Comparison of ENCODE assay signal across 10 cellular contexts in genomic region chr17:4999429-5000093, GRCh38. TPM values are rescaled to one million over a fixed set of nuclear protein-coding genes. Genes with fewer than 3 reads are reported as not detected.
A peak's percentile ranks its signal among the peaks of the same experiment; 100 is the strongest.
DNase-seq lines count a peak whose midpoint lies in the region; ATAC-seq, FAIRE-seq and TF ChIP-seq lines count a peak whose summit lies in the region.
"Had no signal": no experiment of that assay in that cellular context is flagged by ENCODE, and none has a peak within 500 bp of the region (broad histone marks: within the 10 kb centered on the region; RNA-seq: fewer than 3 reads in every experiment).

No MANE protein-coding gene starts in this region.

- H2BK120ac ChIP-seq in IMR-90 (ENCODE audit: low read depth, low read length) = no peak overlapping the region

- CTCF ChIA-PET in A549 (lab: Yijun Ruan, JAX) (interaction anchor here (1.1 to 4.3 kb wide), 6 partner anchors 12 to 62 kb away, joined by 3 to 18 read pairs (median 8); partner anchors contain the start of genes CAMTA2 and SPAG7), IMR-90 (lab: Yijun Ruan, JAX) (no interaction called here)

- peaks cover 37% of the 10 kb centered on the region for H3K36me3 ChIP-seq in IMR-90 (ENCODE audit: control insufficient read depth, insufficient read depth, low read length)
- H3K36me3 ChIP-seq in mucosa of stomach (ENCODE audit: control insufficient read depth, insufficient read depth, low read length) = peaks cover 17% of the 10 kb centered on the region
- peaks cover 0 to 38% of the 10 kb centered on the region in 2 donors for H3K36me3 ChIP-seq in adrenal gland (replicated peaks in 1 of 2)

- no peak for TF ChIP-seq EP300 in A549 (IDR thresholded peaks at IDR 0.05)

- no peak overlapping the region; the same call in 1 of the 2 replicates for H3K56ac ChIP-seq in IMR-90 (ENCODE audit: extremely low read depth, insufficient read depth, low read length)

- H3K27me3 ChIP-seq in IMR-90 (ENCODE audit: control insufficient read depth, insufficient read depth, low read length) (no peaks in the 10 kb centered on the region), mucosa of stomach (ENCODE audit: control insufficient read depth, insufficient read depth, low read length) (no peaks in the 10 kb centered on the region), adrenal gland (no peaks in the 10 kb centered on the region)

- H2BK20ac ChIP-seq in IMR-90 (ENCODE audit: low read depth, low read length) = no peak overlapping the region

- no peak overlapping the region for H3K18ac ChIP-seq in IMR-90 (ENCODE audit: low read depth, low read length)

- H2AK9ac ChIP-seq in IMR-90 (replicated peaks; ENCODE audit: low read depth, low read length, poor library complexity) = peak overlapping the region; percentile 97

- H3K4ac ChIP-seq in IMR-90 (ENCODE audit: low read depth, low read length) = peak overlapping the region; percentile 27

- no peak overlapping the region for H4K5ac ChIP-seq in IMR-90 (ENCODE audit: low read depth, low read length)

- dilution Hi-C loops in IMR-90 (cut with HindIII; ENCODE audit: low sequenced_read_pairs, unreplicated experiment) = no loop called here

- peak overlapping the region; percentile 78 for H3K23ac ChIP-seq in IMR-90 (ENCODE audit: low read depth, low read length)

- H3K4me3 ChIP-seq in A549 (peak overlapping the region; percentile 95), IMR-90 (ENCODE audit: insufficient read depth, low read depth, low read length) (peak overlapping the region; percentile 8; the same call in 1 of the 2 replicates), coronary artery (peak overlapping the region; percentile 99), mucosa of stomach (ENCODE audit: low read length) (peak overlapping the region; percentile 90), adrenal gland (peak overlapping the region in 1 of 4 donors; percentile 64)

- in situ Hi-C loops in IMR-90 (cut with MboI; ENCODE audit: low sequenced_read_pairs) = no loop called here

- H3K4me1 ChIP-seq in A549 (peaks cover 26% of the 10 kb centered on the region), IMR-90 (ENCODE audit: control insufficient read depth, insufficient read depth, low read length) (peaks cover 21% of the 10 kb centered on the region), mucosa of stomach (ENCODE audit: control insufficient read depth, insufficient read depth, low read length) (peaks cover 27% of the 10 kb centered on the region), adrenal gland (replicated peaks in 1 of 2) (peaks cover 24 to 26% of the 10 kb centered on the region in 2 donors)

- peaks cover 28 to 53% of the 10 kb centered on the region in 2 experiments for H3K79me1 ChIP-seq in IMR-90 (ENCODE audit: low read depth in 1 of 2, low read length in 2 of 2)

- TF ChIP-seq RAD21 in A549 (conservative IDR thresholded peaks at IDR 0.05 in 1 of 2, IDR thresholded peaks at IDR 0.05 in 1 of 2) (no peak), IMR-90 (IDR thresholded peaks at IDR 0.05; ENCODE audit: low read length) (no peak)

- H3K27ac ChIP-seq in A549 (peak overlapping the region; percentile 87 to 91), IMR-90 (ENCODE audit: insufficient read depth, low read length) (peak overlapping the region; percentile 76; the same call in 1 of the 2 replicates), coronary artery (peak overlapping the region; percentile 83 to 90), adrenal gland (no peak overlapping the region)
- H3K27ac ChIP-seq: HL-60 had no signal

- 75% methylated on average over 12 of the region's 12 CpGs for WGBS in A549 (ENCODE audit: missing lambda C conversion rate)
- WGBS in IMR-90 (ENCODE audit: extremely low coverage in 2 of 2, insufficient read length in 1 of 2), 2 experiments = 85% methylated on average over 5 of the region's 12 CpGs; no CpG with 5 or more reads in 1 of the 2 experiments
- WGBS in adrenal gland, 4 donors = 74 to 76% (median 75%) methylated on average over 12 of the region's 12 CpGs

- H2BK5ac ChIP-seq in IMR-90 (ENCODE audit: low read depth, low read length, poor library complexity, severe bottlenecking) = peak overlapping the region; percentile 39

- no peak overlapping the region for H4K91ac ChIP-seq in IMR-90 (ENCODE audit: insufficient read depth, low read depth, low read length)

- peak overlapping the region; percentile 88; the same call in 1 of the 2 replicates for H3K14ac ChIP-seq in IMR-90 (replicated peaks; ENCODE audit: low read depth, low read length)

- H3K4me2 ChIP-seq in A549 (peak overlapping the region; percentile 89), IMR-90 (ENCODE audit: low read depth, low read length) (peak overlapping the region; percentile 96)

- H4K8ac ChIP-seq in IMR-90 (ENCODE audit: low read depth in 2 of 2, low read length in 2 of 2) = no peak overlapping the region

- H3K9me3 ChIP-seq in A549 (no peaks in the 10 kb centered on the region), IMR-90 (ENCODE audit: control insufficient read depth, insufficient read depth, low read length) (no peaks in the 10 kb centered on the region), mucosa of stomach (ENCODE audit: control insufficient read depth, low read length) (no peaks in the 10 kb centered on the region), adrenal gland (replicated peaks in 1 of 3) (no peaks in the 10 kb centered on the region)

- H3K9me1 ChIP-seq in IMR-90 (ENCODE audit: insufficient read depth, low read length) = peaks cover 18% of the 10 kb centered on the region

- TF ChIP-seq CTCF in A549 (IDR thresholded peaks at IDR 0.05) = no peak
- TF ChIP-seq CTCF in IMR-90 (conservative IDR thresholded peaks at IDR 0.05; ENCODE audit: low read depth, low read length) = no peak
- TF ChIP-seq CTCF in coronary artery (IDR thresholded peaks at IDR 0.05) = no peak
- TF ChIP-seq CTCF in adrenal gland (IDR thresholded peaks at IDR 0.05) = no peak

- no peak overlapping the region for H2AFZ ChIP-seq in IMR-90 (replicated peaks; ENCODE audit: low read length, poor library complexity)

- FAIRE-seq in A549 (lab: Jason Lieb, UNC) = no peak
- FAIRE-seq: G401.6 had no signal

- peaks cover 26% of the 10 kb centered on the region for H4K20me1 ChIP-seq in IMR-90 (ENCODE audit: insufficient read depth, low read length)

- no peak for ATAC-seq in A549
- ATAC-seq in IMR-90 (ENCODE audit: low read depth) = no peak
- no peak for ATAC-seq in HG03432 (IDR thresholded peaks at IDR 0.05; ENCODE audit: unreplicated experiment)

- no peak overlapping the region for H2BK15ac ChIP-seq in IMR-90 (ENCODE audit: low read depth, low read length)

- TSS peak; percentile 39 for BruUV-seq in IMR-90 (replicated peaks; lab: Mats Ljungman, UMichigan)

- POLR2A ChIA-PET in A549 (lab: Yijun Ruan, JAX) = no interaction called here
- POLR2A ChIA-PET in IMR-90 (lab: Charles Lee; ENCODE audit: unreplicated experiment) = interaction anchor here (0.6 kb wide), 1 partner anchor 10 kb away, joined by 3 read pairs; no protein-coding TSS in a partner anchor

- no peak for TF ChIP-seq POLR2A in A549 (IDR thresholded peaks at IDR 0.05; ENCODE audit: low read length)
- TF ChIP-seq POLR2A in IMR-90 (IDR thresholded peaks at IDR 0.05; ENCODE audit: low read depth, low read length) = no peak
- no peak for TF ChIP-seq POLR2A in adrenal gland (IDR thresholded peaks at IDR 0.05)

- peak overlapping the region; percentile 89 for H3K9ac ChIP-seq in IMR-90 (ENCODE audit: low read depth, low read length)
- H3K9ac ChIP-seq in mucosa of stomach (ENCODE audit: low read length) = peak overlapping the region; percentile 87

- DNase-seq in A549 (ENCODE audit: low read depth in 1 of 2, low spot score in 1 of 2) = no peak
- no peak for DNase-seq in IMR-90
- DNase-seq in coronary artery (ENCODE audit: low spot score) = peak; percentile 54
- no peak for DNase-seq in GM19240 (ENCODE audit: insufficient read length, low spot score)
- DNase-seq in adrenal gland = no peak
- DNase-seq in inferior parietal cortex (ENCODE audit: extremely low spot score) = no peak

- peak overlapping the region; percentile 59; the same call in 1 of the 2 replicates for H2AK5ac ChIP-seq in IMR-90 (ENCODE audit: low read depth, low read length)

- intact Hi-C loops in IMR-90 (cut with micrococcal nuclease) (no loop called here), adrenal gland (cut with DNase I) (loop anchor here in 1 of 2 donors (5.0 kb wide), 1 partner anchor 62 kb away; no protein-coding TSS in a partner anchor)

RNA-seq across cellular contexts. Expression of gene KIF1C, which starts 1.8 kb away (rescaled TPM):
- polyA plus RNA-seq in A549 (2011; rRNA removed) = 42.0 and 48.4 TPM in 2 replicates
- 37.4 and 38.1 TPM in 2 replicates for polyA plus RNA-seq in A549 (2012; cell fraction: cytosol; rRNA removed)
- 33.1 and 36.2 TPM in 2 replicates for polyA plus RNA-seq in A549 (2012; cell fraction: nucleus; rRNA removed)
- 74.0 to 77.4 TPM (median 76.5 TPM) in 3 replicates for polyA plus RNA-seq in A549 (2017; fragmentation: RNase III; extraction: RNeasy Plus Mini Kit Qiagen cat#74134 plus additional on column Dnase treatment)
- 64.5 and 68.4 TPM in 2 replicates for polyA minus RNA-seq in A549 (2011; rRNA and poly(A)+ RNA removed)
- total RNA-seq in IMR-90 (2012; rRNA removed) = 27.4 and 28.6 TPM in 2 replicates
- 28.7 and 31.6 TPM in 2 replicates for polyA plus RNA-seq in IMR-90 (2012; rRNA removed)
- polyA plus RNA-seq in IMR-90 (2012; cell fraction: cytosol; rRNA removed) = 25.1 and 36.4 TPM in 2 replicates
- 37.1 and 38.6 TPM in 2 replicates for polyA plus RNA-seq in IMR-90 (2012; cell fraction: nucleus; rRNA removed; ENCODE audit: low replicate concordance)
- total RNA-seq in adrenal gland = 10 to 100 TPM; 44.9 to 91.0 (median 62.6) TPM
- 10 to 100 TPM; 16.2 to 40.3 (median 36.9) TPM for polyA plus RNA-seq in adrenal gland

RNA-seq across cellular contexts. Expression of gene INCA1, which starts 2.2 kb away (rescaled TPM):
- polyA plus RNA-seq in A549 (2011; rRNA removed) = 0.66 and 0.86 TPM in 2 replicates
- 0.75 and 1.3 TPM in 2 replicates for polyA plus RNA-seq in A549 (2012; cell fraction: cytosol; rRNA removed)
- 1.7 and 2.0 TPM in 2 replicates for polyA plus RNA-seq in A549 (2012; cell fraction: nucleus; rRNA removed)
- 1.1 to 1.3 TPM (median 1.1 TPM) in 3 replicates for polyA plus RNA-seq in A549 (2017; fragmentation: RNase III; extraction: RNeasy Plus Mini Kit Qiagen cat#74134 plus additional on column Dnase treatment)
- polyA minus RNA-seq in A549 (2011; rRNA and poly(A)+ RNA removed) = 0.58 and 1.6 TPM in 2 replicates
- under 0.01 and 0.18 TPM in 2 replicates for total RNA-seq in IMR-90 (2012; rRNA removed)
- polyA plus RNA-seq in IMR-90 (2012; rRNA removed) = 0.51 and 0.92 TPM in 2 replicates
- 0.28 and 0.42 TPM in 2 replicates for polyA plus RNA-seq in IMR-90 (2012; cell fraction: cytosol; rRNA removed)
- 2.3 and 2.8 TPM in 2 replicates for polyA plus RNA-seq in IMR-90 (2012; cell fraction: nucleus; rRNA removed; ENCODE audit: low replicate concordance)
- total RNA-seq in adrenal gland = 1 to 10 TPM in 3 of 8 donors, under 1 TPM in 3, not detected in 2; 0.57 to 2.5 (median 1.2) TPM
- polyA plus RNA-seq in adrenal gland = 1 to 10 TPM; 1.2 to 6.2 (median 3.0) TPM

RNA-seq across cellular contexts. Expression of gene CAMTA2, which starts 12.1 kb away (rescaled TPM):
- polyA plus RNA-seq in A549 (2011; rRNA removed) = 12.4 and 17.7 TPM in 2 replicates
- 25.8 and 28.1 TPM in 2 replicates for polyA plus RNA-seq in A549 (2012; cell fraction: cytosol; rRNA removed)
- 133 and 137 TPM in 2 replicates for polyA plus RNA-seq in A549 (2012; cell fraction: nucleus; rRNA removed)
- polyA plus RNA-seq in A549 (2017; fragmentation: RNase III; extraction: RNeasy Plus Mini Kit Qiagen cat#74134 plus additional on column Dnase treatment) = 30.1 to 33.8 TPM (median 30.3 TPM) in 3 replicates
- 14.2 and 16.1 TPM in 2 replicates for polyA minus RNA-seq in A549 (2011; rRNA and poly(A)+ RNA removed)
- total RNA-seq in IMR-90 (2012; rRNA removed) = 1.4 TPM in 2 replicates
- polyA plus RNA-seq in IMR-90 (2012; rRNA removed) = 54.7 and 59.7 TPM in 2 replicates
- polyA plus RNA-seq in IMR-90 (2012; cell fraction: cytosol; rRNA removed) = 37.1 and 49.2 TPM in 2 replicates
- 375 and 891 TPM in 2 replicates for polyA plus RNA-seq in IMR-90 (2012; cell fraction: nucleus; rRNA removed; ENCODE audit: low replicate concordance)
- total RNA-seq in adrenal gland = 10 to 100 TPM; 12.3 to 70.6 (median 30.8) TPM
- polyA plus RNA-seq in adrenal gland = 100 to 1,000 TPM in 1 of 3 donors, 10 to 100 TPM in 2; 26.4 to 190 (median 93.4) TPM

RNA-seq across cellular contexts. Expression of gene SPAG7, which starts 31.9 kb away (rescaled TPM):
- polyA plus RNA-seq in A549 (2011; rRNA removed) = 72.6 and 94.9 TPM in 2 replicates
- polyA plus RNA-seq in A549 (2012; cell fraction: cytosol; rRNA removed) = 83.2 and 107 TPM in 2 replicates
- polyA plus RNA-seq in A549 (2012; cell fraction: nucleus; rRNA removed) = 65.1 and 68.1 TPM in 2 replicates
- polyA plus RNA-seq in A549 (2017; fragmentation: RNase III; extraction: RNeasy Plus Mini Kit Qiagen cat#74134 plus additional on column Dnase treatment) = 101 to 102 TPM (median 102 TPM) in 3 replicates
- polyA minus RNA-seq in A549 (2011; rRNA and poly(A)+ RNA removed) = 32.7 and 36.0 TPM in 2 replicates
- 50.2 and 52.2 TPM in 2 replicates for total RNA-seq in IMR-90 (2012; rRNA removed)
- polyA plus RNA-seq in IMR-90 (2012; rRNA removed) = 108 and 115 TPM in 2 replicates
- 71.1 and 79.9 TPM in 2 replicates for polyA plus RNA-seq in IMR-90 (2012; cell fraction: cytosol; rRNA removed)
- 353 and 581 TPM in 2 replicates for polyA plus RNA-seq in IMR-90 (2012; cell fraction: nucleus; rRNA removed; ENCODE audit: low replicate concordance)
- total RNA-seq in adrenal gland = 10 to 100 TPM; 44.3 to 78.8 (median 63.3) TPM
- 100 to 1,000 TPM in 1 of 3 donors, 10 to 100 TPM in 2; 67.1 to 114 (median 82.9) TPM for polyA plus RNA-seq in adrenal gland

RNA-seq across cellular contexts. Expression of gene SLC52A1, which starts 35.7 kb away (rescaled TPM):
- polyA plus RNA-seq in A549 (2011; rRNA removed) (1.4 and 1.9 TPM in 2 replicates), A549 (2017; fragmentation: RNase III; extraction: RNeasy Plus Mini Kit Qiagen cat#74134 plus additional on column Dnase treatment) (1.0 to 1.4 TPM (median 1.3 TPM) in 3 replicates), IMR-90 (2012; rRNA removed) (not detected in 2 replicates), adrenal gland (under 1 TPM in 1 of 3 donors, not detected in 2; 0.24 TPM)
- polyA plus RNA-seq in A549 (2012; cell fraction: cytosol; rRNA removed) = 0.63 and 0.87 TPM in 2 replicates
- 3.2 and 3.4 TPM in 2 replicates for polyA plus RNA-seq in A549 (2012; cell fraction: nucleus; rRNA removed)
- 1.5 and 1.7 TPM in 2 replicates for polyA minus RNA-seq in A549 (2011; rRNA and poly(A)+ RNA removed)
- total RNA-seq in IMR-90 (2012; rRNA removed) (not detected in 2 replicates), adrenal gland (under 1 TPM in 1 of 8 donors, not detected in 7; 0.40 TPM)
- polyA plus RNA-seq in IMR-90 (2012; cell fraction: cytosol; rRNA removed) = 0.02 and 0.03 TPM in 2 replicates
- polyA plus RNA-seq in IMR-90 (2012; cell fraction: nucleus; rRNA removed; ENCODE audit: low replicate concordance) = 0.08 and 0.13 TPM in 2 replicates

Comparison
In these comparisons a context has a peak if more than half of its experiments do, and no peak if none do; other contexts are left out.
1. H3K27ac ChIP-seq: peak in A549 (2 of 2), IMR-90 (single experiment) and coronary artery (2 of 2); none in adrenal gland (0 of 5).